8 cellular contexts compared by ENCODE assay signal in genomic region chr19:37594982-37595382, GRCh38. TPM values are rescaled to one million over a fixed set of nuclear protein-coding genes. Genes with fewer than 3 reads are reported as not detected.
DNase-seq lines count a peak whose midpoint lies in the region; ATAC-seq and TF ChIP-seq lines count a peak whose summit lies in the region.

No MANE protein-coding gene starts in this region.

- no peak overlapping the region for H3K18ac ChIP-seq in mesendoderm (ENCODE audit: low read length)

- ATAC-seq in GM19395 (IDR thresholded peaks at IDR 0.05; ENCODE audit: unreplicated experiment): peak; percentile 49

- H3K4ac ChIP-seq in mesendoderm (ENCODE audit: low read depth, low read length): no peak overlapping the region

- peak overlapping the region; percentile 30 for H3K9ac ChIP-seq in mesendoderm (ENCODE audit: low read length)

- no peak overlapping the region for H2BK120ac ChIP-seq in mesendoderm (ENCODE audit: low read depth, low read length)

- peak overlapping the region; percentile 85 for H3K4me3 ChIP-seq in AG10803 (ENCODE audit: low read length)
- peak overlapping the region; percentile 87 for H3K4me3 ChIP-seq in HL-60 (replicated peaks; ENCODE audit: insufficient read depth, low read length)
- H3K4me3 ChIP-seq in mesendoderm (ENCODE audit: low read length): peak overlapping the region; percentile 18

- H3K27me3 ChIP-seq in HL-60 (ENCODE audit: insufficient read depth, poor library complexity, severe bottlenecking): no peaks in the 10 kb centered on the region
- no peaks in the 10 kb centered on the region for H3K27me3 ChIP-seq in mesendoderm (ENCODE audit: insufficient read depth, low read length, poor library complexity)

- H3K4me1 ChIP-seq in mesendoderm (ENCODE audit: control insufficient read depth, low read depth, low read length): no peaks in the 10 kb centered on the region

- DNase-seq in AG10803 (ENCODE audit: low read depth) (peak; percentile 44), HL-60 (ENCODE audit: low read depth in 1 of 2, low spot score in 1 of 2) (peak; percentile 56), mesendoderm (no peak), NCI-H187 treated with DMSO at 0.1 percent for 48 hours (lab: John Stamatoyannopoulos, UW) (no peak)
- DNase-seq in activated CD4-positive, CD25-positive, alpha-beta regulatory T cell treated with anti-CD3 and anti-CD28 coated beads, Interleukin-2, amount 50 U/mL, for 72 hours: peak; percentile 63
- DNase-seq in stimulated activated CD8-positive, alpha-beta memory T cell treated with anti-CD3 and anti-CD28 coated beads, Interleukin-12 subunit alpha, Interleukin-12 subunit beta, amount 100 ng/mL, for 4 hours (ENCODE audit: low read depth): peak; percentile 41

- no peak overlapping the region for H4K8ac ChIP-seq in mesendoderm (ENCODE audit: low read depth, low read length)

- H3K36me3 ChIP-seq in mesendoderm (ENCODE audit: control insufficient read depth, insufficient read depth, low read length): no peaks in the 10 kb centered on the region

- peak overlapping the region; percentile 80 for H3K23ac ChIP-seq in mesendoderm (ENCODE audit: low read length)

- H2BK5ac ChIP-seq in mesendoderm (ENCODE audit: low read length): no peak overlapping the region

- H2AK5ac ChIP-seq in mesendoderm (ENCODE audit: low read length): no peak overlapping the region

- peaks cover 2% of the 10 kb centered on the region for H3K79me1 ChIP-seq in mesendoderm (ENCODE audit: low read length)

- no peak overlapping the region for H4K5ac ChIP-seq in mesendoderm (ENCODE audit: low read length)

- H3K27ac ChIP-seq in HL-60 (replicated peaks): peak overlapping the region; percentile 85
- peak overlapping the region; percentile 97 for H3K27ac ChIP-seq in cingulate gyrus (ENCODE audit: low read depth, low read length)
- H3K27ac ChIP-seq in mesendoderm (ENCODE audit: low read depth, low read length): no peak overlapping the region

- peak overlapping the region; percentile 86 for H3K56ac ChIP-seq in mesendoderm (ENCODE audit: low read length)

- no peak for TF ChIP-seq CTCF in AG10803 (conservative IDR thresholded peaks at IDR 0.05; ENCODE audit: low read length)
- no peak for TF ChIP-seq CTCF in HL-60 (IDR thresholded peaks at IDR 0.05; ENCODE audit: insufficient read depth, low read length)

- H3K79me2 ChIP-seq in mesendoderm (ENCODE audit: control insufficient read depth, insufficient read depth, low read length): no peaks in the 10 kb centered on the region

- H3K4me2 ChIP-seq in mesendoderm (ENCODE audit: low read length): peak overlapping the region; percentile 45

- H2BK15ac ChIP-seq in mesendoderm (replicated peaks; ENCODE audit: low read depth): no peak overlapping the region

- WGBS in mesendoderm (ENCODE audit: extremely low coverage, insufficient coverage, low lambda C conversion rate): no CpG with 5 or more reads among the region's 20 CpGs

RNA-seq across cellular contexts. Expression of gene ZNF540, which starts 0.3 kb away (rescaled TPM):
- polyA plus RNA-seq in mesendoderm (2013, experiment 1 of 2): 0.11 TPM
- polyA plus RNA-seq in mesendoderm (2013, experiment 2 of 2): 0.08 TPM

RNA-seq across cellular contexts. Expression of gene ZNF571, which starts 0.4 kb away (rescaled TPM):
- polyA plus RNA-seq in mesendoderm (2013, experiment 1 of 2): 1.9 TPM
- polyA plus RNA-seq in mesendoderm (2013, experiment 2 of 2): 1.6 TPM

Comparison
In these comparisons a context has a peak if more than half of its experiments do, and no peak if none do; other contexts are left out.
1. DNase-seq: peak in AG10803 (single experiment), HL-60 (2 of 2), activated CD4-positive, CD25-positive, alpha-beta regulatory T cell treated with anti-CD3 and anti-CD28 coated beads, Interleukin-2, amount 50 U/mL, for 72 hours (single experiment) and stimulated activated CD8-positive, alpha-beta memory T cell treated with anti-CD3 and anti-CD28 coated beads, Interleukin-12 subunit alpha, Interleukin-12 subunit beta, amount 100 ng/mL, for 4 hours (single experiment); none in mesendoderm (single experiment) and NCI-H187 treated with DMSO at 0.1 percent for 48 hours (single experiment).
2. H3K4me3 ChIP-seq: peak in every context shown above with its lines; median percentile 87 in HL-60; 85 in AG10803; 18 in mesendoderm.